In genomic region chr20:47181056-47181862, GRCh38 we compare ENCODE assay signal across 8 cellular contexts.
A peak's percentile ranks its signal among the peaks of the same experiment; 100 is the strongest.
DNase-seq lines count a peak whose midpoint lies in the region; ATAC-seq and TF ChIP-seq lines count a peak whose summit lies in the region.

No MANE protein-coding gene starts in this region.

- TF ChIP-seq CTCF in OCI-LY3 (IDR thresholded peaks at IDR 0.05; ENCODE audit: low read depth, low read length) (no peak), epithelial cell of esophagus (IDR thresholded peaks at IDR 0.05; ENCODE audit: insufficient read depth, low read depth, low read length, missing control alignments) (no peak)

- peak overlapping the region; percentile 33 for H3K4me2 ChIP-seq in OCI-LY3 (ENCODE audit: low read length)

- no peaks in the 10 kb centered on the region for H4K20me1 ChIP-seq in OCI-LY3 (ENCODE audit: insufficient read depth, low read length)

- no peaks in the 10 kb centered on the region for H3K36me3 ChIP-seq in OCI-LY3 (replicated peaks; ENCODE audit: low read depth, low read length)

- H3K27ac ChIP-seq in OCI-LY3 (ENCODE audit: low read length) = no peak overlapping the region

- H3K79me2 ChIP-seq in OCI-LY3 (ENCODE audit: low read length) = no peaks in the 10 kb centered on the region

- ATAC-seq in GM21423 (IDR thresholded peaks at IDR 0.05; ENCODE audit: unreplicated experiment) (no peak), GM21825 (IDR thresholded peaks at IDR 0.05; ENCODE audit: unreplicated experiment) (no peak)

- H3K9me3 ChIP-seq in OCI-LY3 (ENCODE audit: insufficient read depth, low read length) = no peaks in the 10 kb centered on the region

- no peak overlapping the region for H3K9ac ChIP-seq in OCI-LY3 (ENCODE audit: low read length)

- H3K4me3 ChIP-seq in OCI-LY3 (ENCODE audit: low read length) = no peak overlapping the region
- no peak overlapping the region for H3K4me3 ChIP-seq in epithelial cell of esophagus (ENCODE audit: low read length)

- H3K27me3 ChIP-seq in OCI-LY3 (ENCODE audit: low read depth, low read length) = no peaks in the 10 kb centered on the region

- peaks cover 4% of the 10 kb centered on the region for H3K4me1 ChIP-seq in OCI-LY3 (ENCODE audit: low read length)

- peak overlapping the region; percentile 99 for H2AFZ ChIP-seq in OCI-LY3 (ENCODE audit: low read depth, low read length)

- DNase-seq in AG08395 (ENCODE audit: low spot score) (peak; percentile 81), GM19238 (ENCODE audit: insufficient read length, low spot score) (peak; percentile 35), epithelial cell of esophagus (ENCODE audit: low read depth) (peak; percentile 86), superior temporal gyrus (ENCODE audit: extremely low spot score) (no peak)
- peak; percentile 40 for DNase-seq in stimulated activated CD8-positive, alpha-beta memory T cell treated with anti-CD3 and anti-CD28 coated beads, Interleukin-4, amount 100 ng/mL, for 48 hours
